10 cellular contexts compared by ENCODE assay signal in the genomic region with DNA sequence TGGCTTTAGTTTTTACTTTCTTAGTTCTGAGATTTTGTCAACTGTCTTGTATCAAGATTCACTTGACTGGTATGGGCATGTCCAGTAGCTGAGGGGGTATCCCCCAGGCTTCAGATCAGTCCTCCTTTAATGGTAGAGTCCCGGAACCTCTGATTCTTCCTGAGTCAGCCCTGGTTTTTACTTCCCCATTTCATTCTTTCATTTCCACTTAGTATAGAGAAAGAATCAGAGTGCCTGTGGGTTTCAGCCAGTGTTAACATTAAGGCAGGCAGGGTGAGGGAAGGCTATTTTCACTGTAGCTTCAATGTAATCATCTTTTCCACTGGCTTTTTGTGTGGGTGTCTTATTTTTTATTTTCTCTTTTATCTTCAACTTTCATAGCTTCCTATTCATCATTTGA. TPM values are rescaled to one million over a fixed set of nuclear protein-coding genes. Genes with fewer than 3 reads are reported as not detected.
DNase-seq lines count a peak whose midpoint lies in the region; ATAC-seq lines count a peak whose summit lies in the region.
"Had no signal": no experiment of that assay in that cellular context is flagged by ENCODE, and none has a peak within 500 bp of the region (broad histone marks: within the 10 kb centered on the region; RNA-seq: fewer than 3 reads in every experiment).

No MANE protein-coding gene starts in this region.

- intact Hi-C loops in posterior vena cava (cut with DNase I), result no loop called here

- ATAC-seq in GM18861 (IDR thresholded peaks at IDR 0.05; ENCODE audit: unreplicated experiment) (peak; percentile 99), GM21528 (IDR thresholded peaks at IDR 0.05; ENCODE audit: low FRiP score, unreplicated experiment) (peak; percentile 97), HG03520 (IDR thresholded peaks at IDR 0.05; ENCODE audit: unreplicated experiment) (peak; percentile 99)

- DNase-seq in germinal center (ENCODE audit: low spot score), result peak; percentile 65
- no peak for DNase-seq in activated effector memory CD4-positive, alpha-beta T cell treated with Interleukin-2 at 50 U/mL for 16 hours
- DNase-seq in posterior vena cava (ENCODE audit: low spot score), result no peak
- DNase-seq in NCI-H526 (lab: John Stamatoyannopoulos, UW), result no peak
- no peak for DNase-seq in T-helper 9 cell
- DNase-seq: natural killer cell had no signal

RNA-seq across cellular contexts. Expression of gene COMMD10, which starts 8.3 kb away (rescaled TPM):
- 10 to 100 TPM; 34.4 to 35.9 TPM for total RNA-seq in posterior vena cava

RNA-seq across cellular contexts. Expression of gene ARL14EPL, which starts 44.2 kb away (rescaled TPM):
- total RNA-seq in posterior vena cava, result not detected
- total RNA-seq: H1, natural killer cell had no signal
